In the genomic region with DNA sequence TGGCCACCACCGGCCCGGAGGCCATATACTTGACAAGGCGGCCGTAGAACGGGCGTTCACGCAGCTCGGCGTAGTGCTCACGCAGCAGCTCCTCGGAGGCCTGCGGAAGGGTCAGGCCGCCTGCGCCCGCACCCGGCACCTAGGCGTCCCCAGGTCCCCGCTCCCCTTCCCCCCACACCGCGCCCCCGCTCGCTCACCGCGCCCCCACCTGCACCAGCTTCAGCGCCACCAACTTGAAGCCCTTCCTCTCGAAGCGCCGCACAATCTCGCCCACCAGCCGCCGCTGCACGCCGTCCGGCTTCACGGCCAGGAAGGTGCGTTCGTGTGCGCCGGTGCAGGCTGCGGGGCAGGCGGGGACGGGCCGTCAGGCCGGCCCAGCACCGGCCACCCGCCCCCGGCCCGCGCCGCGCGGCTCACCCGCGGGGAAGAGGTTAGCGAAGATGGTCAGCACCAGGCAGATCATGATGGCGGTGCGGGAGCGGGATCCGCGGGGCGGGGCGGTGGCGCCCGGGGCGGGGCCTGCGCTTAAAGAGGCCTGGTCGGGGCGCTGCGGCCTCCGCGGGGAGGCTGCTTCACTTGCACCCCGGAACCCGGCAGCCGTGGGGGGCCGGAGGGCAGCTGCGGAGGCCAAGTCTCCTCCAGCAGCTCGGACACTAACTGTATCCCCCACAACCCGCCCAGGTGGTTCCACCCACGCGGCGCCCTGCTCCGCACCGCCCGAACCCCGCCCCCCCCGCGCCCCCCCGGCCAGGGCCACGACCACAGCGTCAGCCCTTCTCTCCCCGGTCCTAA, we compare ENCODE assay signal across 8 cellular contexts. TPM values are rescaled to one million over a fixed set of nuclear protein-coding genes. Genes with fewer than 3 reads are reported as not detected.
DNase-seq lines count a peak whose midpoint lies in the region; ATAC-seq and TF ChIP-seq lines count a peak whose summit lies in the region.

NME3 (minus strand) TSS at position 472 of the 792 bp plus-strand sequence; CDS start at position 463, 9 bp downstream.

- peaks cover 10% of the 10 kb centered on the region for H3K36me3 Mint-ChIP-seq in activated T-cell treated with anti-CD3 and anti-CD28 coated beads, Interleukin-2, amount 50 U/mL, for 4 hours (ENCODE audit: insufficient read depth)

- peak within 1 kb of the TSS; percentile 100 for H3K4me3 Mint-ChIP-seq in activated T-cell treated with anti-CD3 and anti-CD28 coated beads, Interleukin-2, amount 50 U/mL, for 4 hours

- no peak for TF ChIP-seq CTCF in OCI-LY1 (IDR thresholded peaks at IDR 0.05; ENCODE audit: low read length)

- 0 out of 2 replicates have a peak, but pooled peaks cover 3% of the 10 kb centered on the region for H3K79me2 ChIP-seq in OCI-LY1 (ENCODE audit: insufficient read depth, low read length)

- H3K27ac ChIP-seq in OCI-LY1 (ENCODE audit: low read depth, low read length, poor library complexity, severe bottlenecking) (peak within 1 kb of the TSS; percentile 83), esophagus (ENCODE audit: low read depth in 2 of 2, low read length in 1 of 2) (peak within 1 kb of the TSS; percentile 92 to 97), muscle layer of colon (ENCODE audit: low read depth, low read length) (peak within 1 kb of the TSS; percentile 82)

- peak; percentile 78 for DNase-seq in AG08395 (ENCODE audit: low spot score)
- peak; percentile 69 for DNase-seq in activated T-cell treated with anti-CD3 and anti-CD28 coated beads, Interleukin-2, amount 50 U/mL, for 4 hours
- peak; percentile 42 to 49 for DNase-seq in stimulated activated CD8-positive, alpha-beta memory T cell treated with anti-CD3 and anti-CD28 coated beads, Interleukin-4, amount 100 ng/mL, for 4 hours (ENCODE audit: low read depth in 2 of 2, low spot score in 1 of 2)

- no peaks in the 10 kb centered on the region for H3K27me3 Mint-ChIP-seq in activated T-cell treated with anti-CD3 and anti-CD28 coated beads, Interleukin-2, amount 50 U/mL, for 4 hours (ENCODE audit: low read depth)

- H3K4me1 Mint-ChIP-seq in activated T-cell treated with anti-CD3 and anti-CD28 coated beads, Interleukin-2, amount 50 U/mL, for 4 hours (ENCODE audit: low read depth), result peaks cover 14% of the 10 kb centered on the region

- peak within 1 kb of the TSS; percentile 91 for H3K4me2 ChIP-seq in OCI-LY1 (ENCODE audit: low read length)

- H3K9ac ChIP-seq in OCI-LY1 (ENCODE audit: low read length) (peak within 1 kb of the TSS; percentile 88), muscle layer of colon (ENCODE audit: low read length) (peak within 1 kb of the TSS; percentile 33)

- H3K36me3 ChIP-seq in OCI-LY1 (ENCODE audit: insufficient read depth, low read length), result peaks cover 42% of the 10 kb centered on the region
- peaks cover 7 to 43% of the 10 kb centered on the region in 2 donors for H3K36me3 ChIP-seq in esophagus (ENCODE audit: control insufficient read depth in 2 of 2, insufficient read depth in 2 of 2, low read length in 1 of 2)
- H3K36me3 ChIP-seq in muscle layer of colon (ENCODE audit: insufficient read depth, low read length), result peaks cover 26% of the 10 kb centered on the region

- no peaks in the 10 kb centered on the region for H3K9me2 ChIP-seq in OCI-LY1 (ENCODE audit: low read depth, low read length)

- H3F3A ChIP-seq in OCI-LY1 (ENCODE audit: insufficient read depth, low read length), result no peaks in the 10 kb centered on the region

- peak within 1 kb of the TSS; percentile 85 for H3K4me3 ChIP-seq in OCI-LY1 (ENCODE audit: low read depth, low read length, poor library complexity, severe bottlenecking)
- H3K4me3 ChIP-seq in esophagus (ENCODE audit: low read depth in 1 of 2, low read length in 2 of 2), result peak within 1 kb of the TSS; percentile 78 to 93
- peak within 1 kb of the TSS; percentile 83 to 92 for H3K4me3 ChIP-seq in muscle layer of colon (ENCODE audit: low read depth in 1 of 2, low read length in 2 of 2)

- no peaks in the 10 kb centered on the region for H3K27me3 ChIP-seq in OCI-LY1 (ENCODE audit: insufficient read depth, low read length)
- H3K27me3 ChIP-seq in esophagus (ENCODE audit: control insufficient read depth in 1 of 2, insufficient read depth in 2 of 2, low read length in 2 of 2), result no peaks in the 10 kb centered on the region
- H3K27me3 ChIP-seq in muscle layer of colon (ENCODE audit: control insufficient read depth in 1 of 2, insufficient read depth in 2 of 2, low read length in 2 of 2), result no peaks in the 10 kb centered on the region

- H3K4me1 ChIP-seq in OCI-LY1 (ENCODE audit: insufficient read depth, low read length, severe bottlenecking) (peaks cover 22% of the 10 kb centered on the region), esophagus (ENCODE audit: control insufficient read depth in 2 of 2, insufficient read depth in 2 of 2, low read length in 1 of 2) (peaks cover 4 to 31% of the 10 kb centered on the region in 2 donors), muscle layer of colon (ENCODE audit: insufficient read depth, low read length) (peaks cover 29% of the 10 kb centered on the region)

- no peaks in the 10 kb centered on the region for H3K9me3 Mint-ChIP-seq in activated T-cell treated with anti-CD3 and anti-CD28 coated beads, Interleukin-2, amount 50 U/mL, for 4 hours

- no peak within 1 kb of the TSS for H2AFZ ChIP-seq in OCI-LY1 (ENCODE audit: low read length)

- no peaks in the 10 kb centered on the region for H4K20me1 ChIP-seq in OCI-LY1 (ENCODE audit: insufficient read depth, low read length)

- ATAC-seq in GM19372 (IDR thresholded peaks at IDR 0.05; ENCODE audit: low read depth, unreplicated experiment) (peak; percentile 36), HG03159 (IDR thresholded peaks at IDR 0.05; ENCODE audit: unreplicated experiment) (no peak)
- peak; percentile 48 to 49 for ATAC-seq in activated T-cell treated with anti-CD3 and anti-CD28 coated beads, Interleukin-2, amount 50 U/mL, for 4 hours

- WGBS in esophagus, 2 donors, result 1 to 4% methylated on average over 62 to 91 of the region's 91 CpGs

- H3K9me3 ChIP-seq in OCI-LY1 (ENCODE audit: low read length) (no peaks in the 10 kb centered on the region), esophagus (ENCODE audit: control insufficient read depth in 2 of 2, insufficient read depth in 1 of 2, low read depth in 1 of 2, low read length in 1 of 2) (no peaks in the 10 kb centered on the region), muscle layer of colon (ENCODE audit: low read length) (no peaks in the 10 kb centered on the region)

RNA-seq across cellular contexts. Expression of gene NME3, which starts in this region (rescaled TPM):
- total RNA-seq in activated T-cell treated with anti-CD3 and anti-CD28 coated beads, Interleukin-2, amount 50 U/mL, for 4 hours, result 10 to 100 TPM; 37.2 to 37.6 (median 37.4) TPM
- 100 to 1,000 TPM in 1 of 2 donors, 10 to 100 TPM in 1; 51.0 to 102 TPM for polyA plus RNA-seq in esophagus
